ENCODE assay signal across 12 cellular contexts in the genomic region with DNA sequence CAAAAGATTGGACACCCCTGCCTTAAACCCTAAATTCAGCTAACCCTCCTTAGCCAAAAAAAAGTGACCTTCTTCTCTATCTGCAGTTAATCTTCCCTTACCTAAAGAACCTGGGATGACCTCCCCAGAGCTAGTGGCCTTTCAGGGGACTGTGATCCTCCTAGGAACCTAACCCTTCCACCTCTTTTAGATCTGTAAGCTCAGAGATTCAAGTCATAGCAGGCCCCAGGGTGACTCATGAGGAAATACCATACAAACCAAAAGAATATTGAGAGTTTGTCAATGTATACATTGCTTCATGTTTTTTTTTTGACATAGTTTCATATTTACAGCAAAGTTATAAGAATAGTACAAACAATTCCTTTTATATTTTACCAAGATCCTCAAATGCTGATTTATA. TPM values are rescaled to one million over a fixed set of nuclear protein-coding genes. Genes with fewer than 3 reads are reported as not detected.
DNase-seq lines count a peak whose midpoint lies in the region; ATAC-seq and TF ChIP-seq lines count a peak whose summit lies in the region.
"Had no signal": no experiment of that assay in that cellular context is flagged by ENCODE, and none has a peak within 500 bp of the region (broad histone marks: within the 10 kb centered on the region; RNA-seq: fewer than 3 reads in every experiment).

No MANE protein-coding gene starts in this region.

- POLR2A ChIA-PET in AG04450 (lab: Yijun Ruan, JAX): interaction anchor here (0.8 to 1.0 kb wide), 2 partner anchors 24 to 81 kb away, joined by 3 to 4 read pairs; no protein-coding TSS in a partner anchor

- H3K27ac ChIP-seq in AG04450 (ENCODE audit: low read depth, low read length) (peak overlapping the region; percentile 42), esophagus squamous epithelium (peak overlapping the region in 3 of 4 donors; percentile 68 to 82 (median 74)), heart left ventricle (no peak overlapping the region)
- H3K27ac ChIP-seq: colonic mucosa had no signal

- no peak for DNase-seq in AG04450 (ENCODE audit: low read depth, low spot score)
- peak; percentile 74 for DNase-seq in GM12865 (ENCODE audit: low read depth)
- DNase-seq in SW480 (ENCODE audit: low spot score): peak; percentile 55
- DNase-seq in esophagus squamous epithelium (lab: John Stamatoyannopoulos, UW): no peak
- no peak for DNase-seq in NCI-H446 treated with DMSO at 0.1 percent for 48 hours (lab: John Stamatoyannopoulos, UW)
- DNase-seq in heart left ventricle: no peak
- no peak for DNase-seq in DMS114 treated with DMSO at 0.1 percent for 48 hours (lab: John Stamatoyannopoulos, UW; ENCODE audit: unreplicated experiment)
- DNase-seq: colonic mucosa, COR-L47 had no signal

- H3K9me3 ChIP-seq in AG04450 (ENCODE audit: control insufficient read depth, insufficient read depth, low read length) (no peaks in the 10 kb centered on the region), esophagus squamous epithelium (no peaks in the 10 kb centered on the region), heart left ventricle (no peaks in the 10 kb centered on the region)
- H3K9me3 ChIP-seq: colonic mucosa had no signal

- TF ChIP-seq POLR2A in esophagus squamous epithelium (IDR thresholded peaks at IDR 0.05) (no peak), heart left ventricle (IDR thresholded peaks at IDR 0.05) (no peak)

- H3K4me1 ChIP-seq in esophagus squamous epithelium (peaks cover 0 to 59% (median 13%) of the 10 kb centered on the region in 3 donors), heart left ventricle (peaks cover 0 to 4% (median 0%) of the 10 kb centered on the region in 12 donors)
- H3K4me1 ChIP-seq: colonic mucosa had no signal

- CTCF ChIA-PET in AG04450 (lab: Charles Lee): interaction anchor here (1.0 to 1.2 kb wide), 2 partner anchors 11 to 81 kb away, joined by 3 to 5 read pairs; no protein-coding TSS in a partner anchor

- no peaks in the 10 kb centered on the region for H3K36me3 ChIP-seq in esophagus squamous epithelium
- H3K36me3 ChIP-seq in heart left ventricle: no peaks in the 10 kb centered on the region
- H3K36me3 ChIP-seq: colonic mucosa had no signal

- no peak for ATAC-seq in heart left ventricle
- ATAC-seq in GM21528 (IDR thresholded peaks at IDR 0.05; ENCODE audit: low FRiP score, unreplicated experiment): no peak
- ATAC-seq: left lobe of liver had no signal

- intact Hi-C loops in esophagus squamous epithelium (cut with DNase I): no loop called here
- intact Hi-C loops in heart left ventricle (cut with DNase I): no loop called here

- H3K4me3 ChIP-seq in AG04450 (ENCODE audit: low read depth, low read length) (no peak overlapping the region), GM12865 (ENCODE audit: low read depth, low read length) (no peak overlapping the region), esophagus squamous epithelium (no peak overlapping the region), heart left ventricle (no peak overlapping the region)
- H3K4me3 ChIP-seq: colonic mucosa had no signal

- TF ChIP-seq CTCF in AG04450 (IDR thresholded peaks at IDR 0.05; ENCODE audit: low read depth, low read length) (no peak), GM12865 (IDR thresholded peaks at IDR 0.05; ENCODE audit: insufficient read depth, low read depth, low read length, missing control alignments) (no peak), esophagus squamous epithelium (IDR thresholded peaks at IDR 0.05) (no peak), heart left ventricle (IDR thresholded peaks at IDR 0.05) (no peak)

- H3K27me3 ChIP-seq in AG04450 (ENCODE audit: control insufficient read depth, insufficient read depth, low read length): no peaks in the 10 kb centered on the region
- H3K27me3 ChIP-seq in esophagus squamous epithelium: no peaks in the 10 kb centered on the region
- H3K27me3 ChIP-seq in heart left ventricle: no peaks in the 10 kb centered on the region
- H3K27me3 ChIP-seq: colonic mucosa had no signal

RNA-seq across cellular contexts. Expression of a gene that starts 38.3 kb away (rescaled TPM):
- polyA plus RNA-seq in AG04450 (2011; rRNA removed) (not detected in 2 replicates), heart left ventricle (under 1 TPM; 0.25 to 0.27 TPM)
- polyA minus RNA-seq in AG04450 (2011; rRNA and poly(A)+ RNA removed): not detected in 2 replicates
- total RNA-seq in esophagus squamous epithelium (under 1 TPM in 1 of 4 donors, not detected in 3; 0.06 TPM), heart left ventricle (under 1 TPM in 1 of 9 donors, not detected in 8; 0.11 TPM)
- total RNA-seq: pulmonary artery endothelial cell had no signal

RNA-seq across cellular contexts. Expression of a gene that starts 54.4 kb away (rescaled TPM):
- polyA plus RNA-seq in AG04450 (2011; rRNA removed): 68.8 and 81.8 TPM in 2 replicates
- polyA minus RNA-seq in AG04450 (2011; rRNA and poly(A)+ RNA removed): 128 and 199 TPM in 2 replicates
- 10 to 100 TPM; 69.7 to 96.9 (median 84.6) TPM for total RNA-seq in esophagus squamous epithelium
- 100 to 1,000 TPM in 8 of 9 donors, 10 to 100 TPM in 1; 83.7 to 166 (median 114) TPM for total RNA-seq in heart left ventricle
- polyA plus RNA-seq in heart left ventricle: 10 to 100 TPM; 29.4 to 30.7 TPM

Comparison
In these comparisons a context has a peak if more than half of its experiments do, and no peak if none do; other contexts are left out.
1. DNase-seq: peak in GM12865 (single experiment) and SW480 (single experiment); none in AG04450 (single experiment), esophagus squamous epithelium (single experiment), NCI-H446 treated with DMSO at 0.1 percent for 48 hours (single experiment), heart left ventricle (0 of 5) and DMS114 treated with DMSO at 0.1 percent for 48 hours (single experiment).
2. H3K27ac ChIP-seq: peak in AG04450 (single experiment) and esophagus squamous epithelium (3 of 4); none in heart left ventricle (0 of 12).